Comparison of ENCODE assay signal across 23 cellular contexts in genomic region chr22:44314425-44315067, GRCh38. TPM values are rescaled to one million over a fixed set of nuclear protein-coding genes. Genes with fewer than 3 reads are reported as not detected.
DNase-seq lines count a peak whose midpoint lies in the region; ATAC-seq and TF ChIP-seq lines count a peak whose summit lies in the region.
"Had no signal": no experiment of that assay in that cellular context is flagged by ENCODE, and none has a peak within 500 bp of the region (broad histone marks: within the 10 kb centered on the region; RNA-seq: fewer than 3 reads in every experiment).

No MANE protein-coding gene starts in this region.

- TF ChIP-seq CTCF in natural killer cell (IDR thresholded peaks at IDR 0.05) (no peak), vagina (IDR thresholded peaks at IDR 0.05) (no peak), body of pancreas (IDR thresholded peaks at IDR 0.05) (no peak)

- no peaks in the 10 kb centered on the region for H3K9me3 Mint-ChIP-seq in natural killer cell
- no peaks in the 10 kb centered on the region for H3K9me3 Mint-ChIP-seq in natural killer cell treated with Interleukin-12 subunit alpha and Interleukin-12 subunit beta and Interleukin-15 and Interleukin-18, amount 100 ng/mL, for 72 hours
- no peaks in the 10 kb centered on the region for H3K9me3 Mint-ChIP-seq in activated naive CD8-positive, alpha-beta T cell treated with anti-CD3 and anti-CD28 coated beads, Interleukin-2, amount 50 U/mL, for 24 hours
- H3K9me3 Mint-ChIP-seq: activated naive CD4-positive, alpha-beta T cell treated with anti-CD3 and anti-CD28 coated beads for 36 hours; activated T-cell treated with anti-CD3 and anti-CD28 coated beads, Interleukin-2, amount 50 U/mL, for 4 hours; IgD-negative memory B cell had no signal

- no peaks in the 10 kb centered on the region for H3K27me3 ChIP-seq in muscle layer of duodenum (ENCODE audit: low read depth, low read length)
- H3K27me3 ChIP-seq in vagina, result no peaks in the 10 kb centered on the region
- no peaks in the 10 kb centered on the region for H3K27me3 ChIP-seq in body of pancreas
- H3K27me3 ChIP-seq: upper lobe of left lung had no signal

- H3K4me3 ChIP-seq in muscle layer of duodenum (ENCODE audit: low read depth in 1 of 2, low read length in 2 of 2) (peak overlapping the region in 1 of 2 donors; percentile 4), vagina (peak overlapping the region in 1 of 2 donors; percentile 45), body of pancreas (no peak overlapping the region)
- H3K4me3 ChIP-seq: stomach, upper lobe of left lung had no signal

- no peaks in the 10 kb centered on the region for H3K36me3 Mint-ChIP-seq in natural killer cell
- no peaks in the 10 kb centered on the region for H3K36me3 Mint-ChIP-seq in natural killer cell treated with Interleukin-12 subunit alpha and Interleukin-12 subunit beta and Interleukin-15 and Interleukin-18, amount 100 ng/mL, for 72 hours
- H3K36me3 Mint-ChIP-seq in activated naive CD8-positive, alpha-beta T cell treated with anti-CD3 and anti-CD28 coated beads, Interleukin-2, amount 50 U/mL, for 24 hours (ENCODE audit: low read depth), result no peaks in the 10 kb centered on the region
- H3K36me3 Mint-ChIP-seq: IgD-negative memory B cell had no signal

- no peak for DNase-seq in natural killer cell
- DNase-seq in natural killer cell treated with Interleukin-12 subunit alpha and Interleukin-12 subunit beta and Interleukin-15 and Interleukin-18, amount 100 ng/mL, for 72 hours (ENCODE audit: low spot score), result no peak
- DNase-seq in activated naive CD8-positive, alpha-beta T cell treated with anti-CD3 and anti-CD28 coated beads, Interleukin-2, amount 50 U/mL, for 24 hours, result peak; percentile 12
- no peak for DNase-seq in vagina (ENCODE audit: extremely low spot score in 2 of 2)
- no peak for DNase-seq in amniotic stem cell (lab: John Stamatoyannopoulos, UW)
- DNase-seq in body of pancreas, result no peak
- DNase-seq in activated CD4-positive, CD25-positive, alpha-beta regulatory T cell (lab: John Stamatoyannopoulos, UW), result no peak
- DNase-seq: activated naive CD4-positive, alpha-beta T cell treated with anti-CD3 and anti-CD28 coated beads for 36 hours; activated T-cell treated with anti-CD3 and anti-CD28 coated beads, Interleukin-2, amount 50 U/mL, for 4 hours; GOT3; mammary epithelial cell; NCI-H1694; NCI-H2171; NCI-H526 treated with DMSO at 0.1 percent for 48 hours; retina; stimulated activated CD4-positive, alpha-beta T cell treated with anti-CD3 and anti-CD28 coated beads, Interleukin-4, amount 100 ng/mL, for 24 hours; stomach; T1000; upper lobe of left lung had no signal

- peaks cover 16 to 17% of the 10 kb centered on the region in 2 donors for H3K4me1 Mint-ChIP-seq in natural killer cell
- H3K4me1 Mint-ChIP-seq in natural killer cell treated with Interleukin-12 subunit alpha and Interleukin-12 subunit beta and Interleukin-15 and Interleukin-18, amount 100 ng/mL, for 72 hours (ENCODE audit: low read depth in 2 of 2), result peaks cover 10% of the 10 kb centered on the region in 2 donors
- peaks cover 16% of the 10 kb centered on the region for H3K4me1 Mint-ChIP-seq in activated naive CD8-positive, alpha-beta T cell treated with anti-CD3 and anti-CD28 coated beads, Interleukin-2, amount 50 U/mL, for 24 hours
- H3K4me1 Mint-ChIP-seq: IgD-negative memory B cell had no signal

- no peaks in the 10 kb centered on the region for H3K9me3 ChIP-seq in muscle layer of duodenum (ENCODE audit: control insufficient read depth in 1 of 2, low read length in 2 of 2)
- H3K9me3 ChIP-seq in vagina, result no peaks in the 10 kb centered on the region
- no peaks in the 10 kb centered on the region for H3K9me3 ChIP-seq in body of pancreas
- H3K9me3 ChIP-seq: stomach, upper lobe of left lung had no signal

- TF ChIP-seq POLR2A in vagina (IDR thresholded peaks at IDR 0.05) (no peak), body of pancreas (IDR thresholded peaks at IDR 0.05) (no peak)

- intact Hi-C loops in natural killer cell (cut with micrococcal nuclease) (no loop called here), vagina (cut with DNase I) (loop anchor here (5.0 kb wide), 1 partner anchor 782 kb away; no protein-coding TSS in a partner anchor), body of pancreas (cut with DNase I) (no loop called here)

- ATAC-seq in natural killer cell (peak in 2 of 3 donors; percentile 46 to 64), body of pancreas (no peak)
- ATAC-seq in natural killer cell treated with Interleukin-12 subunit alpha and Interleukin-12 subunit beta and Interleukin-15 and Interleukin-18, amount 100 ng/mL, for 72 hours, result no peak
- ATAC-seq in activated naive CD8-positive, alpha-beta T cell treated with anti-CD3 and anti-CD28 coated beads, Interleukin-2, amount 50 U/mL, for 24 hours, result no peak
- ATAC-seq: activated CD4-positive, CD25-positive, alpha-beta regulatory T cell treated with anti-CD3 and anti-CD28 coated beads, Interleukin-2, amount 50 U/mL, for 24 hours; Right ventricle myocardium inferior had no signal

- H3K4me1 ChIP-seq in muscle layer of duodenum (ENCODE audit: control insufficient read depth in 1 of 2, insufficient read depth in 2 of 2, low read length in 2 of 2), result peaks cover 0 to 47% of the 10 kb centered on the region in 2 donors
- peaks cover 37% of the 10 kb centered on the region for H3K4me1 ChIP-seq in vagina
- H3K4me1 ChIP-seq in body of pancreas, result no peaks in the 10 kb centered on the region

- H3K27ac ChIP-seq in muscle layer of duodenum (ENCODE audit: low read length) (peak overlapping the region; percentile 39), vagina (peak overlapping the region; percentile 17), body of pancreas (no peak overlapping the region)
- H3K27ac ChIP-seq: upper lobe of left lung had no signal

- peak overlapping the region in 1 of 2 donors; percentile 31 for H3K27ac Mint-ChIP-seq in natural killer cell
- H3K27ac Mint-ChIP-seq in natural killer cell treated with Interleukin-12 subunit alpha and Interleukin-12 subunit beta and Interleukin-15 and Interleukin-18, amount 100 ng/mL, for 72 hours, result no peak overlapping the region
- H3K27ac Mint-ChIP-seq in activated naive CD8-positive, alpha-beta T cell treated with anti-CD3 and anti-CD28 coated beads, Interleukin-2, amount 50 U/mL, for 24 hours, result no peak overlapping the region
- H3K27ac Mint-ChIP-seq: activated naive CD4-positive, alpha-beta T cell treated with anti-CD3 and anti-CD28 coated beads for 36 hours had no signal

- 60 to 61% methylated on average over 17 of the region's 17 CpGs for WGBS in body of pancreas, 2 donors

- peak overlapping the region; percentile 67 for H3K4me3 Mint-ChIP-seq in natural killer cell
- H3K4me3 Mint-ChIP-seq in natural killer cell treated with Interleukin-12 subunit alpha and Interleukin-12 subunit beta and Interleukin-15 and Interleukin-18, amount 100 ng/mL, for 72 hours, result no peak overlapping the region
- no peak overlapping the region for H3K4me3 Mint-ChIP-seq in activated naive CD8-positive, alpha-beta T cell treated with anti-CD3 and anti-CD28 coated beads, Interleukin-2, amount 50 U/mL, for 24 hours
- H3K4me3 Mint-ChIP-seq: activated naive CD4-positive, alpha-beta T cell treated with anti-CD3 and anti-CD28 coated beads for 36 hours; activated T-cell treated with anti-CD3 and anti-CD28 coated beads, Interleukin-2, amount 50 U/mL, for 4 hours; IgD-negative memory B cell had no signal

- H3K36me3 ChIP-seq in muscle layer of duodenum (ENCODE audit: control insufficient read depth in 1 of 2, insufficient read depth in 2 of 2, low read length in 2 of 2) (no peaks in the 10 kb centered on the region), vagina (no peaks in the 10 kb centered on the region), body of pancreas (replicated peaks in 1 of 2; ENCODE audit: insufficient read depth in 1 of 2, low read depth in 2 of 2) (no peaks in the 10 kb centered on the region)
- H3K36me3 ChIP-seq: stomach, upper lobe of left lung had no signal

- H3K27me3 Mint-ChIP-seq in natural killer cell (ENCODE audit: low read depth in 2 of 2), result no peaks in the 10 kb centered on the region
- no peaks in the 10 kb centered on the region for H3K27me3 Mint-ChIP-seq in natural killer cell treated with Interleukin-12 subunit alpha and Interleukin-12 subunit beta and Interleukin-15 and Interleukin-18, amount 100 ng/mL, for 72 hours
- no peaks in the 10 kb centered on the region for H3K27me3 Mint-ChIP-seq in activated naive CD8-positive, alpha-beta T cell treated with anti-CD3 and anti-CD28 coated beads, Interleukin-2, amount 50 U/mL, for 24 hours
- H3K27me3 Mint-ChIP-seq: IgD-negative memory B cell had no signal

RNA-seq across cellular contexts. Expression of gene SHISAL1, which starts 1.8 kb away (rescaled TPM):
- total RNA-seq in natural killer cell, result not detected
- total RNA-seq in natural killer cell treated with Interleukin-12 subunit alpha and Interleukin-12 subunit beta and Interleukin-15 and Interleukin-18, amount 100 ng/mL, for 72 hours, result not detected
- 7.6 TPM for total RNA-seq in vagina
- 1 to 10 TPM in 1 of 2 donors, under 1 TPM in 1; 0.78 to 1.6 TPM for total RNA-seq in body of pancreas
- total RNA-seq: activated naive CD4-positive, alpha-beta T cell treated with anti-CD3 and anti-CD28 coated beads for 36 hours; activated T-cell treated with anti-CD3 and anti-CD28 coated beads, Interleukin-2, amount 50 U/mL, for 4 hours had no signal

Comparison
In these comparisons a context has a peak if more than half of its experiments do, and no peak if none do; other contexts are left out.
1. ATAC-seq: peak in natural killer cell (2 of 3); none in natural killer cell treated with Interleukin-12 subunit alpha and Interleukin-12 subunit beta and Interleukin-15 and Interleukin-18, amount 100 ng/mL, for 72 hours (0 of 2), activated naive CD8-positive, alpha-beta T cell treated with anti-CD3 and anti-CD28 coated beads, Interleukin-2, amount 50 U/mL, for 24 hours (single experiment) and body of pancreas (single experiment).
2. H3K27ac ChIP-seq: peak in muscle layer of duodenum (single experiment) and vagina (single experiment); none in body of pancreas (0 of 4).